8 cellular contexts compared by ENCODE assay signal in the genomic region with DNA sequence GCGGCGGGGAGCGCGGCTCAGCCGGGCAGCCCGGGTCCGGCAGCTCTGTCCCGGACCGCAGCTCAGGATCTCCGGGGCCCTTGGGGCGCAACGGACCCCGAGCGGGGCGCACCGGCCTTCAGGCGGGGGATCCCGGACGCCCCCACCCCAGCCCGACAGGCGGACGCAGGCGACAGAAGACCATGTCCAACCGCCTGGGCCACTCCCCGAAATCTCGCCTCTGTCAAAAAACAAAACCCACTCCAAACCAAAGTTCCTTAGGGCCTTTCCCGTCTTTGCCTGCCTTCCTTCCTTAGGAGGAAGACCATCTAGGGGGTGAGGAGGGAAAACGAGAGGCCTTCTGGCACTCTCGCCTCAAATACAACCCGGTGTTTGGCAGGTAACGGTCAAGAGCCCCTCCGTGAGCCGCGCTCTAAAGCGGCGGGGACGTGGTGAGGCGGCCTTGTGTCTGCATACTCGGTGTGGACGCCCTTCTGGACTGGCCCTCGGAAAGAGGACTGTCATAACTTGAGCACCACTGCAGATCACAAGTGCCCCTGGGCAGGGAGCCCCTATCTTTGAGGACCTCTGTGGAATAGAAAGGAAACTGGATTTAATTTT. TPM values are rescaled to one million over a fixed set of nuclear protein-coding genes. Genes with fewer than 3 reads are reported as not detected.
DNase-seq lines count a peak whose midpoint lies in the region; ATAC-seq, FAIRE-seq and TF ChIP-seq lines count a peak whose summit lies in the region.

No MANE protein-coding gene starts in this region.

- ATAC-seq in stimulated activated naive CD8-positive, alpha-beta T cell treated with anti-CD3 and anti-CD28 coated beads, Interleukin-15, Interleukin-2, amounts not matched to agents 100 U/mL and 50 U/mL, for 24 hours: no peak

- H3K36me3 ChIP-seq in iPS DF 6.9 (ENCODE audit: control insufficient read depth, insufficient read depth, low read length) (no peaks in the 10 kb centered on the region), small intestine (ENCODE audit: control insufficient read depth in 2 of 2, insufficient read depth in 2 of 2, low read length in 2 of 2) (peaks cover 0 to 2% of the 10 kb centered on the region in 2 donors)

- H3K4me3 ChIP-seq in HL-60 (replicated peaks; ENCODE audit: insufficient read depth, low read length): peak overlapping the region; percentile 97
- H3K4me3 ChIP-seq in iPS DF 6.9 (ENCODE audit: low read length): peak overlapping the region; percentile 97; the same call in 1 of the 2 replicates
- H3K4me3 ChIP-seq in small intestine (ENCODE audit: low read depth in 1 of 2, low read length in 2 of 2): peak overlapping the region; percentile 88 to 92

- H3K36me3 Mint-ChIP-seq in stimulated activated naive CD8-positive, alpha-beta T cell treated with anti-CD3 and anti-CD28 coated beads, Interleukin-15, Interleukin-2, amounts not matched to agents 100 ng/mL and 50 ng/mL, for 24 hours (ENCODE audit: low read depth): peaks cover 8% of the 10 kb centered on the region

- no peaks in the 10 kb centered on the region for H3K9me3 Mint-ChIP-seq in stimulated activated naive CD8-positive, alpha-beta T cell treated with anti-CD3 and anti-CD28 coated beads, Interleukin-15, Interleukin-2, amounts not matched to agents 100 ng/mL and 50 ng/mL, for 24 hours

- H3K9me3 ChIP-seq in iPS DF 6.9 (ENCODE audit: control insufficient read depth, insufficient read depth, low read length): no peaks in the 10 kb centered on the region
- H3K9me3 ChIP-seq in small intestine (ENCODE audit: control insufficient read depth, low read depth): no peaks in the 10 kb centered on the region

- no CpG with 5 or more reads among the region's 41 CpGs for WGBS in iPS DF 6.9 (ENCODE audit: insufficient coverage, insufficient read length)
- WGBS in small intestine, 3 donors: 1 to 2% (median 1%) methylated on average over 28 to 41 of the region's 41 CpGs

- peak overlapping the region; percentile 37 for H3K27ac Mint-ChIP-seq in stimulated activated naive CD8-positive, alpha-beta T cell treated with anti-CD3 and anti-CD28 coated beads, Interleukin-15, Interleukin-2, amounts not matched to agents 100 ng/mL and 50 ng/mL, for 24 hours

- peaks cover 22% of the 10 kb centered on the region for H3K4me1 Mint-ChIP-seq in stimulated activated naive CD8-positive, alpha-beta T cell treated with anti-CD3 and anti-CD28 coated beads, Interleukin-15, Interleukin-2, amounts not matched to agents 100 ng/mL and 50 ng/mL, for 24 hours (ENCODE audit: low read depth)

- peak overlapping the region; percentile 92 for H3K4me3 Mint-ChIP-seq in stimulated activated naive CD8-positive, alpha-beta T cell treated with anti-CD3 and anti-CD28 coated beads, Interleukin-15, Interleukin-2, amounts not matched to agents 100 ng/mL and 50 ng/mL, for 24 hours

- DNase-seq in stimulated activated naive CD8-positive, alpha-beta T cell treated with anti-CD3 and anti-CD28 coated beads, Interleukin-15, Interleukin-2, amounts not matched to agents 100 U/mL and 50 U/mL, for 24 hours: no peak
- DNase-seq in HL-60 (ENCODE audit: low read depth in 1 of 2, low spot score in 1 of 2): no peak
- DNase-seq in iPS DF 6.9 (ENCODE audit: low read depth, low spot score): no peak
- peak; percentile 35 for DNase-seq in small intestine
- no peak for DNase-seq in NCI-H345 treated with DMSO at 0.1 percent for 48 hours (lab: John Stamatoyannopoulos, UW; ENCODE audit: unreplicated experiment)
- no peak for DNase-seq in HuH-7.5 (ENCODE audit: low spot score)

- FAIRE-seq in small intestine (lab: Jason Lieb, UNC): no peak

- peaks cover 7% of the 10 kb centered on the region for H3K27me3 Mint-ChIP-seq in stimulated activated naive CD8-positive, alpha-beta T cell treated with anti-CD3 and anti-CD28 coated beads, Interleukin-15, Interleukin-2, amounts not matched to agents 100 ng/mL and 50 ng/mL, for 24 hours

- H3K27ac ChIP-seq in HL-60 (replicated peaks) (peak overlapping the region; percentile 69), angular gyrus (ENCODE audit: low read depth, low read length) (peak overlapping the region; percentile 89), iPS DF 6.9 (ENCODE audit: low read length) (no peak overlapping the region), small intestine (ENCODE audit: low read depth in 1 of 2, low read length in 1 of 2) (peak overlapping the region; percentile 83 to 84)

- TF ChIP-seq CTCF in HL-60 (IDR thresholded peaks at IDR 0.05; ENCODE audit: insufficient read depth, low read length): no peak

- H3K4me1 ChIP-seq in iPS DF 6.9 (ENCODE audit: control insufficient read depth, insufficient read depth, low read length) (no peaks in the 10 kb centered on the region), small intestine (ENCODE audit: control insufficient read depth in 2 of 2, insufficient read depth in 1 of 2, low read depth in 1 of 2, low read length in 1 of 2) (peaks cover 2 to 8% of the 10 kb centered on the region in 2 donors)

- H3K27me3 ChIP-seq in HL-60 (ENCODE audit: insufficient read depth, poor library complexity, severe bottlenecking) (no peaks in the 10 kb centered on the region), iPS DF 6.9 (ENCODE audit: control insufficient read depth, insufficient read depth, low read length) (no peaks in the 10 kb centered on the region), small intestine (ENCODE audit: control insufficient read depth in 2 of 2, insufficient read depth in 2 of 2, low read length in 2 of 2) (no peaks in the 10 kb centered on the region)

RNA-seq across cellular contexts. Expression of gene HCFC2, which starts 0.6 kb away (rescaled TPM):
- polyA plus RNA-seq in small intestine: 1 to 10 TPM; 5.0 to 6.7 (median 6.5) TPM

RNA-seq across cellular contexts. Expression of gene GLT8D2, which starts 15.0 kb away (rescaled TPM):
- polyA plus RNA-seq in small intestine: 1 to 10 TPM in 1 of 3 donors, under 1 TPM in 1, not detected in 1; 0.54 to 5.2 TPM
